In the genomic region with DNA sequence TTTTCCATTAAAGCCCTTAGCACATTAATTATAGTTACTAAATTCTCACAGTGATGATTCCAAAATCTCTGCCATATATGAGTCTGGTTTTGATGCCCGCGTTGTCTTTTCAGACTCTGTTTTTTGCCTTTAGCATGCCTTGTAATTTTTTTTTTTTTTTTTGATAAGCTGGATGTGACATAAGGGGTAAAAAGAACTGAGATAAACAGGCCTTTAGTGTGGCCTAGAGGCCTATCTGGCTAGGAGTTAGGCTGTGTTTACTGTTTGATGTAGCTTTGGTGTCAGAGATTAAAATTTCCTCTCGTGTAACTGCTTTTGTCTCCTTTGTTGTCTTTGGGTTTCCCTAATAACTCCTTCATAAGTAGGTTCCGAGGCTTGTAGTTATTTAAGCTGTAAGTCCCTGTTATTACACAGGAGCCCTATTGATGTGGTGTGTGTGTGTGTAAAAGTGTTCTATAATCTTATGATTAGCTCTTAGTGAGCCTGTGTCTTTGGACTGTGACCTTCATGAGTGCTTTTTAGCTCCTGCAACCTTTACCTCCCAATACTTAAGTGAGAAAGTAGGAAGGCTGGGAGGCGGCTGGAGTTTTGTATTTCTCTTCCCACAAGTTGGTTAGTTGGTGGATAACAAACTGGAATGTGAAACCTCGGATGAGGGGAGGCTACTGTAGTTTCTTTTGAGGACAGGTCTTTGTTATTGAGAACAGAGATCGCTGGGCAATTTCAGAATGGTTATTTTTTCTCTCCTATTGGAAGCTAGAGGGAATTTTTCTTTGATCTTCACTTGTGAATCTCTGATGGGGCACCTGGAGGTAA, we compare ENCODE assay signal across 13 cellular contexts. TPM values are rescaled to one million over a fixed set of nuclear protein-coding genes. Genes with fewer than 3 reads are reported as not detected.
DNase-seq lines count a peak whose midpoint lies in the region; ATAC-seq and TF ChIP-seq lines count a peak whose summit lies in the region.
"Had no signal": no experiment of that assay in that cellular context is flagged by ENCODE, and none has a peak within 500 bp of the region (broad histone marks: within the 10 kb centered on the region; RNA-seq: fewer than 3 reads in every experiment).

No MANE protein-coding gene starts in this region.

- peaks cover 7% of the 10 kb centered on the region for H4K20me1 ChIP-seq in osteoblast (ENCODE audit: insufficient read depth, low read length)

- peaks cover 3% of the 10 kb centered on the region for H3K27me3 Mint-ChIP-seq in activated T-helper 1 cell treated with anti-CD3 and anti-CD28 coated beads, Interleukin-12 subunit alpha, Interleukin-12 subunit beta, Interleukin-2, Interleukin-4 antibody, amounts not matched to agents 30 ng/mL and 10 ng/mL and 1 ng/mL, durations not matched to agents 14 hours and 24 hours and 36 hours (ENCODE audit: insufficient read depth)
- H3K27me3 Mint-ChIP-seq: activated CD4-positive, alpha-beta T cell treated with anti-CD3 and anti-CD28 coated beads, Interleukin-2, amount 10 ng/mL, durations not matched to agents 24 days and 14 days had no signal

- H3K27ac Mint-ChIP-seq in activated T-helper 1 cell treated with anti-CD3 and anti-CD28 coated beads, Interleukin-12 subunit alpha, Interleukin-12 subunit beta, Interleukin-2, Interleukin-4 antibody, amounts not matched to agents 30 ng/mL and 10 ng/mL and 1 ng/mL, durations not matched to agents 14 hours and 24 hours and 36 hours: no peak overlapping the region
- H3K27ac Mint-ChIP-seq: activated CD4-positive, alpha-beta T cell treated with anti-CD3 and anti-CD28 coated beads, Interleukin-2, amount 10 ng/mL, durations not matched to agents 24 days and 14 days; HFFc6 had no signal

- no peak overlapping the region for H3K4me3 Mint-ChIP-seq in activated T-helper 1 cell treated with anti-CD3 and anti-CD28 coated beads, Interleukin-12 subunit alpha, Interleukin-12 subunit beta, Interleukin-2, Interleukin-4 antibody, amounts not matched to agents 30 ng/mL and 10 ng/mL and 1 ng/mL, durations not matched to agents 14 hours and 24 hours and 36 hours
- H3K4me3 Mint-ChIP-seq: activated CD4-positive, alpha-beta T cell treated with anti-CD3 and anti-CD28 coated beads, Interleukin-2, amount 10 ng/mL, durations not matched to agents 24 days and 14 days; HFFc6 had no signal

- no peaks in the 10 kb centered on the region for H3K9me3 ChIP-seq in osteoblast (ENCODE audit: low read depth, low read length)
- H3K9me3 ChIP-seq: pancreas had no signal

- peak overlapping the region; percentile 57 for H2AFZ ChIP-seq in osteoblast (ENCODE audit: low read length)

- H3K36me3 ChIP-seq in osteoblast (ENCODE audit: insufficient read depth, low read length): no peaks in the 10 kb centered on the region
- H3K36me3 ChIP-seq: pancreas had no signal

- peaks cover 9% of the 10 kb centered on the region for H3K4me1 Mint-ChIP-seq in activated T-helper 1 cell treated with anti-CD3 and anti-CD28 coated beads, Interleukin-12 subunit alpha, Interleukin-12 subunit beta, Interleukin-2, Interleukin-4 antibody, amounts not matched to agents 30 ng/mL and 10 ng/mL and 1 ng/mL, durations not matched to agents 14 hours and 24 hours and 36 hours (ENCODE audit: low read depth)

- no peaks in the 10 kb centered on the region for H3K9me3 Mint-ChIP-seq in activated T-helper 1 cell treated with anti-CD3 and anti-CD28 coated beads, Interleukin-12 subunit alpha, Interleukin-12 subunit beta, Interleukin-2, Interleukin-4 antibody, amounts not matched to agents 30 ng/mL and 10 ng/mL and 1 ng/mL, durations not matched to agents 14 hours and 24 hours and 36 hours
- H3K9me3 Mint-ChIP-seq: activated CD4-positive, alpha-beta T cell treated with anti-CD3 and anti-CD28 coated beads, Interleukin-2, amount 10 ng/mL, durations not matched to agents 24 days and 14 days; HFFc6 had no signal

- no peak overlapping the region for H3K27ac ChIP-seq in osteoblast (ENCODE audit: low read depth, low read length)
- H3K27ac ChIP-seq: pancreas had no signal

- no peaks in the 10 kb centered on the region for H3K4me1 ChIP-seq in osteoblast (ENCODE audit: insufficient read depth, low read length)

- peak; percentile 4 for DNase-seq in NCI-H1436 (lab: John Stamatoyannopoulos, UW)
- DNase-seq in NCI-H1436 treated with DMSO at 0.1 percent for 48 hours (lab: John Stamatoyannopoulos, UW): no peak
- peak; percentile 58 for DNase-seq in OCI-M1 (lab: John Stamatoyannopoulos, UW)
- peak; percentile 22 for DNase-seq in fibroblast of villous mesenchyme (ENCODE audit: low read depth)
- no peak for DNase-seq in osteoblast (ENCODE audit: insufficient read length, low spot score, missing footprints)
- DNase-seq in activated T-helper 1 cell treated with anti-CD3 and anti-CD28 coated beads, Interleukin-12 subunit alpha, Interleukin-12 subunit beta, Interleukin-2, Interleukin-4 antibody, amounts not matched to agents 30 ng/mL and 10 ng/mL and 1 ng/mL, durations not matched to agents 14 hours and 24 hours and 36 hours (ENCODE audit: low spot score): no peak
- DNase-seq: activated CD4-positive, alpha-beta T cell treated with anti-CD3 and anti-CD28 coated beads, Interleukin-2, amount 10 ng/mL, durations not matched to agents 24 days and 14 days; foreskin melanocyte; HFFc6; pancreas had no signal

- peak overlapping the region; percentile 4 for H3K4me3 ChIP-seq in fibroblast of villous mesenchyme (ENCODE audit: low read depth, low read length)
- no peak overlapping the region for H3K4me3 ChIP-seq in osteoblast (ENCODE audit: insufficient read depth, low read length)
- H3K4me3 ChIP-seq: pancreas had no signal

- H3K27me3 ChIP-seq in osteoblast (ENCODE audit: insufficient read depth, low read length): no peaks in the 10 kb centered on the region
- H3K27me3 ChIP-seq: pancreas had no signal

- ATAC-seq in HG03139 (IDR thresholded peaks at IDR 0.05; ENCODE audit: unreplicated experiment) (no peak), GM18498 (IDR thresholded peaks at IDR 0.05; ENCODE audit: unreplicated experiment) (no peak)
- ATAC-seq: SK-N-SH treated with all-trans-retinoic acid at 6 μM for 48 hours had no signal

- H3K36me3 Mint-ChIP-seq in activated T-helper 1 cell treated with anti-CD3 and anti-CD28 coated beads, Interleukin-12 subunit alpha, Interleukin-12 subunit beta, Interleukin-2, Interleukin-4 antibody, amounts not matched to agents 30 ng/mL and 10 ng/mL and 1 ng/mL, durations not matched to agents 14 hours and 24 hours and 36 hours (ENCODE audit: low read depth): no peaks in the 10 kb centered on the region

- intact Hi-C loops in activated T-helper 1 cell treated with anti-CD3 and anti-CD28 coated beads, Interleukin-12 subunit alpha, Interleukin-12 subunit beta, Interleukin-2, Interleukin-4 antibody, amounts not matched to agents 30 ng/mL and 10 ng/mL and 1 ng/mL, durations not matched to agents 14 hours and 24 hours and 36 hours (cut with micrococcal nuclease): no loop called here

- peaks cover 28% of the 10 kb centered on the region for H3K79me2 ChIP-seq in osteoblast (ENCODE audit: insufficient read depth, low read length)

- no peak for TF ChIP-seq CTCF in fibroblast of villous mesenchyme (IDR thresholded peaks at IDR 0.05; ENCODE audit: insufficient read depth, low read depth, low read length)
- no peak for TF ChIP-seq CTCF in osteoblast (IDR thresholded peaks at IDR 0.05; ENCODE audit: extremely low read depth, low read depth, low read length)

- H3K4me2 ChIP-seq in osteoblast (ENCODE audit: insufficient read depth, low read length): no peak overlapping the region

RNA-seq across cellular contexts. Expression of gene HS2ST1, which starts 19.3 kb away (rescaled TPM):
- total RNA-seq in fibroblast of villous mesenchyme: 18.4 and 18.6 TPM in 2 replicates
- 20.3 and 22.1 TPM in 2 replicates for total RNA-seq in osteoblast
- total RNA-seq in activated T-helper 1 cell treated with anti-CD3 and anti-CD28 coated beads, Interleukin-12 subunit alpha, Interleukin-12 subunit beta, Interleukin-2, Interleukin-4 antibody, amounts not matched to agents 30 ng/mL and 10 ng/mL and 1 ng/mL, durations not matched to agents 14 hours and 24 hours and 36 hours: 12.1 and 15.0 TPM in 2 replicates

RNA-seq across cellular contexts. Expression of gene SELENOF, which starts 19.8 kb away (rescaled TPM):
- total RNA-seq in fibroblast of villous mesenchyme: 168 and 275 TPM in 2 replicates
- total RNA-seq in osteoblast: 171 and 182 TPM in 2 replicates
- total RNA-seq in activated T-helper 1 cell treated with anti-CD3 and anti-CD28 coated beads, Interleukin-12 subunit alpha, Interleukin-12 subunit beta, Interleukin-2, Interleukin-4 antibody, amounts not matched to agents 30 ng/mL and 10 ng/mL and 1 ng/mL, durations not matched to agents 14 hours and 24 hours and 36 hours: 174 and 198 TPM in 2 replicates

Comparison
In these comparisons a context has a peak if more than half of its experiments do, and no peak if none do; other contexts are left out.
1. DNase-seq: peak in NCI-H1436 (single experiment), OCI-M1 (single experiment) and fibroblast of villous mesenchyme (single experiment); none in NCI-H1436 treated with DMSO at 0.1 percent for 48 hours (single experiment), osteoblast (single experiment) and activated T-helper 1 cell treated with anti-CD3 and anti-CD28 coated beads, Interleukin-12 subunit alpha, Interleukin-12 subunit beta, Interleukin-2, Interleukin-4 antibody, amounts not matched to agents 30 ng/mL and 10 ng/mL and 1 ng/mL, durations not matched to agents 14 hours and 24 hours and 36 hours (single experiment).